1 cellular context compared by ENCODE assay signal in genomic region chr4:123398803-123399637, GRCh38.
A peak's percentile ranks its signal among the peaks of the same experiment; 100 is the strongest.
TF ChIP-seq lines count a peak whose summit lies in the region.

No MANE protein-coding gene starts in this region.

TF ChIP-seq in HEK293, 187 proteins besides CTCF, POLR2A, EP300 and RAD21 (continued from another document and continues in another):
- TF ChIP-seq, protein P1, sequence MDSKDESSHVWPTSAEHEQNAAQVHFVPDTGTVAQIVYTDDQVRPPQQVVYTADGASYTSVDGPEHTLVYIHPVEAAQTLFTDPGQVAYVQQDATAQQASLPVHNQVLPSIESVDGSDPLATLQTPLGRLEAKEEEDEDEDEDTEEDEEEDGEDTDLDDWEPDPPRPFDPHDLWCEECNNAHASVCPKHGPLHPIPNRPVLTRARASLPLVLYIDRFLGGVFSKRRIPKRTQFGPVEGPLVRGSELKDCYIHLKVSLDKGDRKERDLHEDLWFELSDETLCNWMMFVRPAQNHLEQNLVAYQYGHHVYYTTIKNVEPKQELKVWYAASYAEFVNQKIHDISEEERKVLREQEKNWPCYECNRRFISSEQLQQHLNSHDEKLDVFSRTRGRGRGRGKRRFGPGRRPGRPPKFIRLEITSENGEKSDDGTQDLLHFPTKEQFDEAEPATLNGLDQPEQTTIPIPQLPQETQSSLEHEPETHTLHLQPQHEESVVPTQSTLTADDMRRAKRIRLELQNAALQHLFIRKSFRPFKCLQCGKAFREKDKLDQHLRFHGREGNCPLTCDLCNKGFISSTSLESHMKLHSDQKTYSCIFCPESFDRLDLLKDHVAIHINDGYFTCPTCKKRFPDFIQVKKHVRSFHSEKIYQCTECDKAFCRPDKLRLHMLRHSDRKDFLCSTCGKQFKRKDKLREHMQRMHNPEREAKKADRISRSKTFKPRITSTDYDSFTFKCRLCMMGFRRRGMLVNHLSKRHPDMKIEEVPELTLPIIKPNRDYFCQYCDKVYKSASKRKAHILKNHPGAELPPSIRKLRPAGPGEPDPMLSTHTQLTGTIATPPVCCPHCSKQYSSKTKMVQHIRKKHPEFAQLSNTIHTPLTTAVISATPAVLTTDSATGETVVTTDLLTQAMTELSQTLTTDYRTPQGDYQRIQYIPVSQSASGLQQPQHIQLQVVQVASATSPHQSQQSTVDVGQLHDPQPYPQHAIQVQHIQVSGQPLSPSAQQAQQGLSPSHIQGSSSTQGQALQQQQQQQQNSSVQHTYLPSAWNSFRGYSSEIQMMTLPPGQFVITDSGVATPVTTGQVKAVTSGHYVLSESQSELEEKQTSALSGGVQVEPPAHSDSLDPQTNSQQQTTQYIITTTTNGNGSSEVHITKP (tag by site-specific recombination; IDR thresholded peaks at IDR 0.05) = peak; percentile 99
- TF ChIP-seq MYNN (tag by site-specific recombination; IDR thresholded peaks at IDR 0.05; ENCODE audit: borderline replicate concordance) (no peak), ZIC2 (tag by site-specific recombination; IDR thresholded peaks at IDR 0.05) (peak; percentile 16; the same call in 1 of the 2 replicates), ZNF350 (tag by site-specific recombination; IDR thresholded peaks at IDR 0.05) (no peak), ZNF433 (tag by site-specific recombination; IDR thresholded peaks at IDR 0.05; ENCODE audit: low read depth) (no peak), ZNF10 (tag by site-specific recombination; IDR thresholded peaks at IDR 0.05) (peak; percentile 80), ZNF274 (IDR thresholded peaks at IDR 0.05; ENCODE audit: low read length) (no peak), ZNF274 (tag by site-specific recombination; IDR thresholded peaks at IDR 0.05; ENCODE audit: borderline replicate concordance) (no peak), ZNF248 (tag by site-specific recombination; IDR thresholded peaks at IDR 0.05) (no peak), ZNF747 (tag by site-specific recombination; IDR thresholded peaks at IDR 0.05) (no peak), ZNF792 (tag by site-specific recombination; IDR thresholded peaks at IDR 0.05) (no peak), SP7 (tag by site-specific recombination; IDR thresholded peaks at IDR 0.05) (peak; percentile 53; the same call in 1 of the 2 replicates), BCL11B (tag by site-specific recombination; IDR thresholded peaks at IDR 0.05; ENCODE audit: low read depth) (no peak), ZFP69B (tag by site-specific recombination; IDR thresholded peaks at IDR 0.05) (0 out of 2 replicates have a peak, but pooled peaks have one; percentile 45), ZNF174 (tag by site-specific recombination; IDR thresholded peaks at IDR 0.05) (no peak), ZNF19 (tag by site-specific recombination; IDR thresholded peaks at IDR 0.05; ENCODE audit: low read depth) (no peak), ZNF777 (tag by site-specific recombination; IDR thresholded peaks at IDR 0.05; ENCODE audit: borderline replicate concordance) (no peak), ZNF623 (tag by site-specific recombination; IDR thresholded peaks at IDR 0.05) (no peak), ZNF843 (tag by site-specific recombination; IDR thresholded peaks at IDR 0.05) (no peak), ZNF626 (tag by site-specific recombination; IDR thresholded peaks at IDR 0.05) (no peak), ZNF704 (tag by site-specific recombination; IDR thresholded peaks at IDR 0.05) (no peak), ZNF692 (tag by site-specific recombination; IDR thresholded peaks at IDR 0.05) (peak; percentile 80), ZNF292 (tag by site-specific recombination; IDR thresholded peaks at IDR 0.05; ENCODE audit: borderline replicate concordance, low read depth) (no peak), PRDM6 (tag by site-specific recombination; IDR thresholded peaks at IDR 0.05) (no peak), ZNF140 (tag by site-specific recombination; IDR thresholded peaks at IDR 0.05) (no peak), KLF17 (tag by site-specific recombination; IDR thresholded peaks at IDR 0.05) (peak; percentile 15; the same call in 1 of the 2 replicates), ZSCAN23 (tag by site-specific recombination; IDR thresholded peaks at IDR 0.05) (no peak), ZNF311 (tag by site-specific recombination; IDR thresholded peaks at IDR 0.05; ENCODE audit: borderline replicate concordance) (no peak), ZNF530 (tag by site-specific recombination; IDR thresholded peaks at IDR 0.05; ENCODE audit: low read depth) (no peak), ZNF610 (tag by site-specific recombination; IDR thresholded peaks at IDR 0.05; ENCODE audit: borderline replicate concordance) (no peak), ZNF664 (tag by site-specific recombination; IDR thresholded peaks at IDR 0.05) (no peak)
- TF ChIP-seq, protein P2, sequence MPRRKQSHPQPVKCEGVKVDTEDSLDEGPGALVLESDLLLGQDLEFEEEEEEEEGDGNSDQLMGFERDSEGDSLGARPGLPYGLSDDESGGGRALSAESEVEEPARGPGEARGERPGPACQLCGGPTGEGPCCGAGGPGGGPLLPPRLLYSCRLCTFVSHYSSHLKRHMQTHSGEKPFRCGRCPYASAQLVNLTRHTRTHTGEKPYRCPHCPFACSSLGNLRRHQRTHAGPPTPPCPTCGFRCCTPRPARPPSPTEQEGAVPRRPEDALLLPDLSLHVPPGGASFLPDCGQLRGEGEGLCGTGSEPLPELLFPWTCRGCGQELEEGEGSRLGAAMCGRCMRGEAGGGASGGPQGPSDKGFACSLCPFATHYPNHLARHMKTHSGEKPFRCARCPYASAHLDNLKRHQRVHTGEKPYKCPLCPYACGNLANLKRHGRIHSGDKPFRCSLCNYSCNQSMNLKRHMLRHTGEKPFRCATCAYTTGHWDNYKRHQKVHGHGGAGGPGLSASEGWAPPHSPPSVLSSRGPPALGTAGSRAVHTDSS (tag by site-specific recombination; IDR thresholded peaks at IDR 0.05) = no peak
- TF ChIP-seq, protein P3, sequence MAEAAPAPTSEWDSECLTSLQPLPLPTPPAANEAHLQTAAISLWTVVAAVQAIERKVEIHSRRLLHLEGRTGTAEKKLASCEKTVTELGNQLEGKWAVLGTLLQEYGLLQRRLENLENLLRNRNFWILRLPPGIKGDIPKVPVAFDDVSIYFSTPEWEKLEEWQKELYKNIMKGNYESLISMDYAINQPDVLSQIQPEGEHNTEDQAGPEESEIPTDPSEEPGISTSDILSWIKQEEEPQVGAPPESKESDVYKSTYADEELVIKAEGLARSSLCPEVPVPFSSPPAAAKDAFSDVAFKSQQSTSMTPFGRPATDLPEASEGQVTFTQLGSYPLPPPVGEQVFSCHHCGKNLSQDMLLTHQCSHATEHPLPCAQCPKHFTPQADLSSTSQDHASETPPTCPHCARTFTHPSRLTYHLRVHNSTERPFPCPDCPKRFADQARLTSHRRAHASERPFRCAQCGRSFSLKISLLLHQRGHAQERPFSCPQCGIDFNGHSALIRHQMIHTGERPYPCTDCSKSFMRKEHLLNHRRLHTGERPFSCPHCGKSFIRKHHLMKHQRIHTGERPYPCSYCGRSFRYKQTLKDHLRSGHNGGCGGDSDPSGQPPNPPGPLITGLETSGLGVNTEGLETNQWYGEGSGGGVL (tag by site-specific recombination; IDR thresholded peaks at IDR 0.05) = peak; percentile 70
- TF ChIP-seq, protein P4, sequence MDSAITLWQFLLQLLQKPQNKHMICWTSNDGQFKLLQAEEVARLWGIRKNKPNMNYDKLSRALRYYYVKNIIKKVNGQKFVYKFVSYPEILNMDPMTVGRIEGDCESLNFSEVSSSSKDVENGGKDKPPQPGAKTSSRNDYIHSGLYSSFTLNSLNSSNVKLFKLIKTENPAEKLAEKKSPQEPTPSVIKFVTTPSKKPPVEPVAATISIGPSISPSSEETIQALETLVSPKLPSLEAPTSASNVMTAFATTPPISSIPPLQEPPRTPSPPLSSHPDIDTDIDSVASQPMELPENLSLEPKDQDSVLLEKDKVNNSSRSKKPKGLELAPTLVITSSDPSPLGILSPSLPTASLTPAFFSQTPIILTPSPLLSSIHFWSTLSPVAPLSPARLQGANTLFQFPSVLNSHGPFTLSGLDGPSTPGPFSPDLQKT (IDR thresholded peaks at IDR 0.05; ENCODE audit: borderline replicate concordance, low read depth, low read length) = no peak
- TF ChIP-seq, protein P5, sequence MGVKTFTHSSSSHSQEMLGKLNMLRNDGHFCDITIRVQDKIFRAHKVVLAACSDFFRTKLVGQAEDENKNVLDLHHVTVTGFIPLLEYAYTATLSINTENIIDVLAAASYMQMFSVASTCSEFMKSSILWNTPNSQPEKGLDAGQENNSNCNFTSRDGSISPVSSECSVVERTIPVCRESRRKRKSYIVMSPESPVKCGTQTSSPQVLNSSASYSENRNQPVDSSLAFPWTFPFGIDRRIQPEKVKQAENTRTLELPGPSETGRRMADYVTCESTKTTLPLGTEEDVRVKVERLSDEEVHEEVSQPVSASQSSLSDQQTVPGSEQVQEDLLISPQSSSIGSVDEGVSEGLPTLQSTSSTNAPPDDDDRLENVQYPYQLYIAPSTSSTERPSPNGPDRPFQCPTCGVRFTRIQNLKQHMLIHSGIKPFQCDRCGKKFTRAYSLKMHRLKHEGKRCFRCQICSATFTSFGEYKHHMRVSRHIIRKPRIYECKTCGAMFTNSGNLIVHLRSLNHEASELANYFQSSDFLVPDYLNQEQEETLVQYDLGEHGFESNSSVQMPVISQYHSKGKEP (tag by site-specific recombination; IDR thresholded peaks at IDR 0.05) = no peak
- TF ChIP-seq, protein P6, sequence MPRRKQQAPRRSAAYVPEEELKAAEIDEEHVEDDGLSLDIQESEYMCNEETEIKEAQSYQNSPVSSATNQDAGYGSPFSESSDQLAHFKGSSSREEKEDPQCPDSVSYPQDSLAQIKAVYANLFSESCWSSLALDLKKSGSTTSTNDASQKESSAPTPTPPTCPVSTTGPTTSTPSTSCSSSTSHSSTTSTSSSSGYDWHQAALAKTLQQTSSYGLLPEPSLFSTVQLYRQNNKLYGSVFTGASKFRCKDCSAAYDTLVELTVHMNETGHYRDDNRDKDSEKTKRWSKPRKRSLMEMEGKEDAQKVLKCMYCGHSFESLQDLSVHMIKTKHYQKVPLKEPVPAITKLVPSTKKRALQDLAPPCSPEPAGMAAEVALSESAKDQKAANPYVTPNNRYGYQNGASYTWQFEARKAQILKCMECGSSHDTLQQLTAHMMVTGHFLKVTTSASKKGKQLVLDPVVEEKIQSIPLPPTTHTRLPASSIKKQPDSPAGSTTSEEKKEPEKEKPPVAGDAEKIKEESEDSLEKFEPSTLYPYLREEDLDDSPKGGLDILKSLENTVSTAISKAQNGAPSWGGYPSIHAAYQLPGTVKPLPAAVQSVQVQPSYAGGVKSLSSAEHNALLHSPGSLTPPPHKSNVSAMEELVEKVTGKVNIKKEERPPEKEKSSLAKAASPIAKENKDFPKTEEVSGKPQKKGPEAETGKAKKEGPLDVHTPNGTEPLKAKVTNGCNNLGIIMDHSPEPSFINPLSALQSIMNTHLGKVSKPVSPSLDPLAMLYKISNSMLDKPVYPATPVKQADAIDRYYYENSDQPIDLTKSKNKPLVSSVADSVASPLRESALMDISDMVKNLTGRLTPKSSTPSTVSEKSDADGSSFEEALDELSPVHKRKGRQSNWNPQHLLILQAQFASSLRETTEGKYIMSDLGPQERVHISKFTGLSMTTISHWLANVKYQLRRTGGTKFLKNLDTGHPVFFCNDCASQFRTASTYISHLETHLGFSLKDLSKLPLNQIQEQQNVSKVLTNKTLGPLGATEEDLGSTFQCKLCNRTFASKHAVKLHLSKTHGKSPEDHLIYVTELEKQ (tag by site-specific recombination; IDR thresholded peaks at IDR 0.05; ENCODE audit: borderline replicate concordance) = no peak
- TF ChIP-seq, protein P7, sequence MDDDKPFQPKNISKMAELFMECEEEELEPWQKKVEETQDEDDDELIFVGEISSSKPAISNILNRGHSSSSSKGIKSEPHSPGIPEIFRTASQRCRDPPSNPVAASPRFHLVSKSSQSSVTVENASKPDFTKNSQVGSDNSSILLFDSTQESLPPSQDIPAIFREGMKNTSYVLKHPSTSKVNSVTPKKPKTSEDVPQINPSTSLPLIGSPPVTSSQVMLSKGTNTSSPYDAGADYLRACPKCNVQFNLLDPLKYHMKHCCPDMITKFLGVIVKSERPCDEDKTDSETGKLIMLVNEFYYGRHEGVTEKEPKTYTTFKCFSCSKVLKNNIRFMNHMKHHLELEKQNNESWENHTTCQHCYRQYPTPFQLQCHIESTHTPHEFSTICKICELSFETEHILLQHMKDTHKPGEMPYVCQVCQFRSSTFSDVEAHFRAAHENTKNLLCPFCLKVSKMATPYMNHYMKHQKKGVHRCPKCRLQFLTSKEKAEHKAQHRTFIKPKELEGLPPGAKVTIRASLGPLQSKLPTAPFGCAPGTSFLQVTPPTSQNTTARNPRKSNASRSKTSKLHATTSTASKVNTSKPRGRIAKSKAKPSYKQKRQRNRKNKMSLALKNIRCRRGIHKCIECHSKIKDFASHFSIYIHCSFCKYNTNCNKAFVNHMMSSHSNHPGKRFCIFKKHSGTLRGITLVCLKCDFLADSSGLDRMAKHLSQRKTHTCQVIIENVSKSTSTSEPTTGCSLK (tag by site-specific recombination; IDR thresholded peaks at IDR 0.05) = no peak
